ENCODE assay signal across 8 cellular contexts in the genomic region with DNA sequence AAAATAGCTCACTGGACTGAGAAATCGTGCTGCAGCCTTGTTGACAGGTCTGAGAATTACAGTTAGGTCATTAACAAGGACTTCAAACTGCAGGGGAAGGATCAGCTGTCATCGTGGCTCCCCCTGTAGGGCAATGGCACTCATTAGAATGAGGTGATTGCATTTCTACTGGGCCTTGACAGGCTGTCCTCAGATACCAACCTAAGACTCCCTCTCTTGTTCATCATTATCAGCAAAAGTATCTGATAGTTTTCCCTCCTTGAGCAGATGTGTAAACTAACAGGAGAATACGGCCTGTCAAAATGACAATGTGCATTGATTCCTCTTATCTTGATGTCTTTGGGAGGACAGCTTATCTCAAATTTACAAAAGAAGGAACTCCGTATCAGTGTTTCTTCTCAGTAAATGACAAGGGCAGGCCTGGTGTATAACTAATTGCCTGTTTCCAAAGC.
DNase-seq lines count a peak whose midpoint lies in the region; ATAC-seq and TF ChIP-seq lines count a peak whose summit lies in the region.

No MANE protein-coding gene starts in this region.

- POLR2A ChIA-PET in BJ (lab: Charles Lee), result no interaction called here
- POLR2A ChIA-PET in Panc1 (lab: Charles Lee), result no interaction called here

- H3K27ac ChIP-seq in Panc1 (ENCODE audit: low read length), result no peak overlapping the region
- no peak overlapping the region for H3K27ac ChIP-seq in upper lobe of right lung
- H3K27ac ChIP-seq in esophagus squamous epithelium, result no peak overlapping the region

- in situ Hi-C loops in Panc1 (cut with HindIII; ENCODE audit: low pct_unique_long_range_greater_than_20kb, low sequenced_read_pairs), result no loop called here

- no TSS peak for BruUV-seq in Panc1 (replicated peaks; lab: Mats Ljungman, UMichigan)

- intact Hi-C loops in Panc1 (cut with micrococcal nuclease; ENCODE audit: unreplicated experiment), result no loop called here
- intact Hi-C loops in upper lobe of right lung (cut with DNase I), result no loop called here
- intact Hi-C loops in esophagus squamous epithelium (cut with DNase I), result no loop called here

- TF ChIP-seq CTCF in BJ (IDR thresholded peaks at IDR 0.05; ENCODE audit: insufficient read depth, low read depth, low read length) (peak; percentile 41), Panc1 (IDR thresholded peaks at IDR 0.05) (peak; percentile 31), fibroblast of pulmonary artery (IDR thresholded peaks at IDR 0.05; ENCODE audit: low read length, missing control alignments) (peak; percentile 10), upper lobe of right lung (IDR thresholded peaks at IDR 0.05) (peak; percentile 31), esophagus squamous epithelium (IDR thresholded peaks at IDR 0.05) (peak in 1 of 6 experiments; percentile 33)

- DNase-seq in BJ (ENCODE audit: low read depth), result no peak
- peak; percentile 24 for DNase-seq in Panc1 (ENCODE audit: low read depth, low spot score)
- peak; percentile 3 for DNase-seq in fibroblast of pulmonary artery (ENCODE audit: low read depth)
- no peak for DNase-seq in upper lobe of right lung
- no peak for DNase-seq in esophagus squamous epithelium (lab: John Stamatoyannopoulos, UW)

- ATAC-seq in GM18520 (IDR thresholded peaks at IDR 0.05; ENCODE audit: unreplicated experiment) (peak; percentile 53), HG03442 (IDR thresholded peaks at IDR 0.05; ENCODE audit: unreplicated experiment) (peak; percentile 77), Panc1 (no peak), upper lobe of right lung (peak; percentile 57), HG03571 (IDR thresholded peaks at IDR 0.05; ENCODE audit: unreplicated experiment) (no peak)

- H3K4me3 ChIP-seq in BJ (ENCODE audit: low read depth, low read length), result no peak overlapping the region
- no peak overlapping the region for H3K4me3 ChIP-seq in Panc1 (ENCODE audit: low read depth in 2 of 2, low read length in 2 of 2)
- H3K4me3 ChIP-seq in fibroblast of pulmonary artery (replicated peaks; ENCODE audit: low read depth, low read length), result no peak overlapping the region
- no peak overlapping the region for H3K4me3 ChIP-seq in upper lobe of right lung
- H3K4me3 ChIP-seq in esophagus squamous epithelium, result no peak overlapping the region

- CTCF ChIA-PET in BJ (lab: Yijun Ruan, JAX) (interaction anchor here (0.8 to 1.9 kb wide), 6 partner anchors 9 to 1288 kb away, joined by 3 to 6 read pairs (median 4); no protein-coding TSS in a partner anchor), Panc1 (lab: Charles Lee) (no interaction called here)

- H3K9me3 ChIP-seq in Panc1 (ENCODE audit: control insufficient read depth, insufficient read depth, low read depth, low read length) (no peaks in the 10 kb centered on the region), upper lobe of right lung (no peaks in the 10 kb centered on the region), esophagus squamous epithelium (no peaks in the 10 kb centered on the region)

- no peak for TF ChIP-seq POLR2A in esophagus squamous epithelium (IDR thresholded peaks at IDR 0.05)

- 56 to 58% methylated on average over 4 of the region's 4 CpGs for WGBS in esophagus squamous epithelium, 2 donors

- H3K4me1 ChIP-seq in Panc1 (ENCODE audit: control insufficient read depth, insufficient read depth, low read length) (no peaks in the 10 kb centered on the region), upper lobe of right lung (no peaks in the 10 kb centered on the region), esophagus squamous epithelium (no peaks in the 10 kb centered on the region)

- H3K36me3 ChIP-seq in BJ (ENCODE audit: control insufficient read depth, insufficient read depth, low read length) (no peaks in the 10 kb centered on the region), Panc1 (ENCODE audit: control insufficient read depth, insufficient read depth, low read length) (no peaks in the 10 kb centered on the region), upper lobe of right lung (no peaks in the 10 kb centered on the region), esophagus squamous epithelium (no peaks in the 10 kb centered on the region)

- H3K27me3 ChIP-seq in BJ (ENCODE audit: control insufficient read depth, insufficient read depth, low read length) (no peaks in the 10 kb centered on the region), Panc1 (ENCODE audit: control insufficient read depth, insufficient read depth, low read length) (no peaks in the 10 kb centered on the region), upper lobe of right lung (no peaks in the 10 kb centered on the region), esophagus squamous epithelium (no peaks in the 10 kb centered on the region)

Comparison
In these comparisons a context has a peak if more than half of its experiments do, and no peak if none do; other contexts are left out.
1. DNase-seq: peak in Panc1 (single experiment) and fibroblast of pulmonary artery (single experiment); none in BJ (single experiment), upper lobe of right lung (single experiment) and esophagus squamous epithelium (single experiment).
2. ATAC-seq: peak in GM18520 (single experiment), HG03442 (single experiment) and upper lobe of right lung (single experiment); none in Panc1 (single experiment) and HG03571 (single experiment).